In the genomic region with DNA sequence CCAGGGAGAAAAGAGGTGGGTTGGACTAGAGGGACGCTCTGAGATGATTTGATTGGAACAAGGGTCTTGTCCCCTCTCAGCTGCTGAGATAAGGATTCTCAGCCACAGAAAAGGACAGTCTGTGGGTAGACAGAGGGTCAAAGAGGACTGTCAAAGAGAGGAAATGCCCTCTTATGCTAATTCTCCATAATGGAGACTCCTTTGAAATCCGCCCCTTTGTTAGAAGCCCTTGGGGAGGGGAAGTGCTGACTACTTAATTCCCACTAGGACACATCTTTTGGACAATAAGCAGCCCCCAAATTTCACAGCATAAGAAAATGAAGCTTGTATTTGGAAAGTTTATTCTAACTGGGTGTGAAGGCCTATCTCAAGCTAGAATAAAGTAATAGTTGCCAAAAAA, we compare ENCODE assay signal across 24 cellular contexts.
"Had no signal": no experiment of that assay in that cellular context is flagged by ENCODE, and none has a peak within 500 bp of the region (broad histone marks: within the 10 kb centered on the region; RNA-seq: fewer than 3 reads in every experiment).

No MANE protein-coding gene starts in this region.

- DNase-seq: activated CD4-positive, alpha-beta T cell treated with anti-CD3 and anti-CD28 coated beads for 48 hours; activated CD4-positive, alpha-beta T cell treated with anti-CD3 and anti-CD28 coated beads, Interleukin-2, amount 50 U/mL, for 4 hours; activated CD4-positive, CD25-positive, alpha-beta regulatory T cell treated with anti-CD3 and anti-CD28 coated beads, Interleukin-2, amount 50 U/mL, for 72 hours; activated CD8-positive, alpha-beta memory T cell treated with anti-CD3 and anti-CD28 coated beads, Interleukin-2, amount 10 ng/mL, durations not matched to agents 7 days and 5 days; activated effector memory CD4-positive, alpha-beta T cell treated with anti-CD3 and anti-CD28 coated beads, Interleukin-2, amount 50 U/mL, for 16 hours; activated naive CD4-positive, alpha-beta T cell treated with Interleukin-2 at 50 U/mL for 16 hours; activated T-cell treated with anti-CD3 and anti-CD28 coated beads, Interleukin-2, amount 50 U/mL, for 24 hours; amygdala; Kasumi-1; NCI-H1092; NCI-H1930; NCI-H345; NCI-H510A; NCI-H526 treated with DMSO at 0.1 percent for 48 hours; NCI-H82; OCI-M1; Right ventricle myocardium superior; SJCRH30; SK-N-SH had no signal

- H3K9ac ChIP-seq: SK-N-SH had no signal

- H3K9me3 ChIP-seq: SJCRH30, SK-N-SH had no signal

- H3K4me3 ChIP-seq: K562, SJCRH30 had no signal

- H3K27ac Mint-ChIP-seq: activated CD8-positive, alpha-beta memory T cell treated with anti-CD3 and anti-CD28 coated beads, Interleukin-2, amount 10 ng/mL, durations not matched to agents 7 days and 5 days; activated naive CD8-positive, alpha-beta T cell; activated T-cell treated with anti-CD3 and anti-CD28 coated beads, Interleukin-2, amount 50 U/mL, for 24 hours had no signal

- H3K9me2 ChIP-seq: SK-N-SH had no signal

- H3K36me3 ChIP-seq: SJCRH30 had no signal

- H3K4me1 Mint-ChIP-seq: activated CD8-positive, alpha-beta memory T cell treated with anti-CD3 and anti-CD28 coated beads, Interleukin-2, amount 10 ng/mL, durations not matched to agents 7 days and 5 days had no signal

- H3K4me3 Mint-ChIP-seq: activated CD8-positive, alpha-beta memory T cell treated with anti-CD3 and anti-CD28 coated beads, Interleukin-2, amount 10 ng/mL, durations not matched to agents 7 days and 5 days; activated naive CD8-positive, alpha-beta T cell; activated T-cell treated with anti-CD3 and anti-CD28 coated beads, Interleukin-2, amount 50 U/mL, for 24 hours; brain had no signal

- H3K4me2 ChIP-seq: SK-N-SH had no signal

- H3K27me3 Mint-ChIP-seq: activated naive CD8-positive, alpha-beta T cell had no signal

- H3K27ac ChIP-seq: RWPE1, SJCRH30 had no signal

- ATAC-seq: activated CD8-positive, alpha-beta memory T cell treated with anti-CD3 and anti-CD28 coated beads, Interleukin-2, amount 10 ng/mL, durations not matched to agents 7 days and 5 days; K562; Panc1 had no signal

- H3K9me3 Mint-ChIP-seq: activated T-cell treated with anti-CD3 and anti-CD28 coated beads, Interleukin-2, amount 50 U/mL, for 24 hours had no signal

- H3K27me3 ChIP-seq: SJCRH30 had no signal

- H3K36me3 Mint-ChIP-seq: activated CD8-positive, alpha-beta memory T cell treated with anti-CD3 and anti-CD28 coated beads, Interleukin-2, amount 10 ng/mL, durations not matched to agents 7 days and 5 days; activated naive CD8-positive, alpha-beta T cell; brain had no signal
